24 cellular contexts compared by ENCODE assay signal in genomic region chr1:96214982-96215381, GRCh38.
"Had no signal": no experiment of that assay in that cellular context is flagged by ENCODE, and none has a peak within 500 bp of the region (broad histone marks: within the 10 kb centered on the region; RNA-seq: fewer than 3 reads in every experiment).

No MANE protein-coding gene starts in this region.

- H3K4me3 Mint-ChIP-seq: endodermal cell; mesothelial cell of epicardium; natural killer cell; neural crest cell; stimulated activated naive B cell treated with anti-CD40 and anti-IgM and Interleukin-4, amounts not matched to agents 10 μg/mL and 1 μg/mL and 100 μg/mL, for 72 hours; stimulated activated naive CD8-positive, alpha-beta T cell treated with anti-CD3 and anti-CD28 coated beads, Interleukin-15, amount 100 ng/mL, for 72 hours had no signal

- H3K27me3 Mint-ChIP-seq: stimulated activated naive B cell treated with anti-CD40 and anti-IgM and Interleukin-4, amounts not matched to agents 10 μg/mL and 1 μg/mL and 100 μg/mL, for 72 hours; stimulated activated naive CD8-positive, alpha-beta T cell treated with anti-CD3 and anti-CD28 coated beads, Interleukin-15, amount 100 ng/mL, for 72 hours had no signal

- DNase-seq: cerebellar nuclear complex; colonic mucosa; effector CD4-positive, alpha-beta T cell; endodermal cell; erythroblast; heart left ventricle; hippocampal formation; islet precursor cell; natural killer cell; posterior cingulate gyrus; sigmoid colon; stimulated activated CD4-positive, alpha-beta T cell treated with anti-CD3 and anti-CD28 coated beads, Interleukin-2, amount 100 ng/mL, for 24 hours; stimulated activated CD4-positive, alpha-beta T cell treated with anti-CD3 and anti-CD28 coated beads, Interleukin-4, amount 100 ng/mL, for 4 hours; stimulated activated naive B cell treated with anti-CD40 and anti-IgM and Interleukin-4, amounts not matched to agents 10 μg/mL and 1 μg/mL and 100 μg/mL, for 72 hours; stimulated activated naive CD8-positive, alpha-beta T cell treated with anti-CD3 and anti-CD28 coated beads, Interleukin-15, amount 100 ng/mL, for 72 hours; testis; upper lobe of right lung had no signal

- H3K9me3 Mint-ChIP-seq: endodermal cell; neural crest cell; stimulated activated naive CD8-positive, alpha-beta T cell treated with anti-CD3 and anti-CD28 coated beads, Interleukin-15, amount 100 ng/mL, for 72 hours had no signal

- H3K4me3 ChIP-seq: colonic mucosa, heart left ventricle, sigmoid colon, skin epidermis, testis, tibial nerve, upper lobe of right lung, vagina had no signal

- FAIRE-seq: endothelial cell of umbilical vein, frontal cortex had no signal

- H3K4me1 ChIP-seq: colonic mucosa, heart left ventricle, sigmoid colon, testis, tibial nerve, upper lobe of right lung, vagina had no signal

- H3K36me3 ChIP-seq: colonic mucosa, heart left ventricle, sigmoid colon, tibial nerve, upper lobe of right lung, vagina had no signal

- ATAC-seq: heart left ventricle; natural killer cell; stimulated activated naive B cell treated with anti-CD40 and anti-IgM and Interleukin-4, amounts not matched to agents 10 μg/mL and 1 μg/mL and 100 μg/mL, for 72 hours; stimulated activated naive CD8-positive, alpha-beta T cell treated with anti-CD3 and anti-CD28 coated beads, Interleukin-15, amount 100 ng/mL, for 72 hours; upper lobe of right lung had no signal

- H3K36me3 Mint-ChIP-seq: mesothelial cell of epicardium; natural killer cell; stimulated activated naive B cell treated with anti-CD40 and anti-IgM and Interleukin-4, amounts not matched to agents 10 μg/mL and 1 μg/mL and 100 μg/mL, for 72 hours had no signal

- H3K4me1 Mint-ChIP-seq: natural killer cell; neural crest cell; stimulated activated naive B cell treated with anti-CD40 and anti-IgM and Interleukin-4, amounts not matched to agents 10 μg/mL and 1 μg/mL and 100 μg/mL, for 72 hours; stimulated activated naive CD8-positive, alpha-beta T cell treated with anti-CD3 and anti-CD28 coated beads, Interleukin-15, amount 100 ng/mL, for 72 hours had no signal

- H3K27ac Mint-ChIP-seq: endodermal cell; mesothelial cell of epicardium; natural killer cell; stimulated activated naive B cell treated with anti-CD40 and anti-IgM and Interleukin-4, amounts not matched to agents 10 μg/mL and 1 μg/mL and 100 μg/mL, for 72 hours; stimulated activated naive CD8-positive, alpha-beta T cell treated with anti-CD3 and anti-CD28 coated beads, Interleukin-15, amount 100 ng/mL, for 72 hours had no signal

- H3K9me3 ChIP-seq: colonic mucosa, heart left ventricle, sigmoid colon, testis, tibial nerve, upper lobe of right lung, vagina had no signal

- H3K27me3 ChIP-seq: colonic mucosa, heart left ventricle, sigmoid colon, testis, tibial nerve, upper lobe of right lung, vagina had no signal

- H3K27ac ChIP-seq: colonic mucosa, heart left ventricle, sigmoid colon, skin epidermis, testis, tibial nerve, upper lobe of right lung, vagina had no signal
